ENCODE assay signal across 21 cellular contexts in genomic region chr11:119049081-119049480, GRCh38.
"Had no signal": no experiment of that assay in that cellular context is flagged by ENCODE, and none has a peak within 500 bp of the region (broad histone marks: within the 10 kb centered on the region; RNA-seq: fewer than 3 reads in every experiment).

No MANE protein-coding gene starts in this region.

- H3K9ac ChIP-seq: KMS-11 had no signal

- H3K9me3 Mint-ChIP-seq: activated CD4-positive, alpha-beta memory T cell treated with anti-CD3 and anti-CD28 coated beads for 36 hours; activated CD4-positive, alpha-beta T cell treated with anti-CD3 and anti-CD28 coated beads, Interleukin-2, amount 10 ng/mL, durations not matched to agents 7 days and 5 days; activated naive CD4-positive, alpha-beta T cell treated with anti-CD3 and anti-CD28 coated beads, Interleukin-2, amount 50 U/mL, for 24 hours; activated naive CD8-positive, alpha-beta T cell treated with anti-CD3 and anti-CD28 coated beads, Interleukin-2, amount 50 U/mL, for 24 hours; activated T-cell treated with anti-CD3 and anti-CD28 coated beads, Interleukin-2, amount 50 U/mL, for 72 hours; IgD-negative memory B cell had no signal

- H3K27me3 Mint-ChIP-seq: activated CD4-positive, alpha-beta memory T cell treated with anti-CD3 and anti-CD28 coated beads for 36 hours; activated CD4-positive, alpha-beta T cell treated with anti-CD3 and anti-CD28 coated beads, Interleukin-2, amount 10 ng/mL, durations not matched to agents 7 days and 5 days; activated naive CD4-positive, alpha-beta T cell treated with anti-CD3 and anti-CD28 coated beads, Interleukin-2, amount 50 U/mL, for 24 hours; activated naive CD8-positive, alpha-beta T cell treated with anti-CD3 and anti-CD28 coated beads, Interleukin-2, amount 50 U/mL, for 24 hours; IgD-negative memory B cell had no signal

- H3K4me2 ChIP-seq: KMS-11 had no signal

- H3K27ac ChIP-seq: ascending aorta, body of pancreas, KMS-11, VCaP had no signal

- H3K27ac Mint-ChIP-seq: activated CD4-positive, alpha-beta memory T cell treated with anti-CD3 and anti-CD28 coated beads for 36 hours; activated CD4-positive, alpha-beta T cell treated with anti-CD3 and anti-CD28 coated beads, Interleukin-2, amount 10 ng/mL, durations not matched to agents 7 days and 5 days; activated naive CD4-positive, alpha-beta T cell treated with anti-CD3 and anti-CD28 coated beads, Interleukin-2, amount 50 U/mL, for 24 hours; activated naive CD8-positive, alpha-beta T cell treated with anti-CD3 and anti-CD28 coated beads, Interleukin-2, amount 50 U/mL, for 24 hours had no signal

- ATAC-seq: activated naive CD8-positive, alpha-beta T cell treated with anti-CD3 and anti-CD28 coated beads, Interleukin-2, amount 50 U/mL, for 24 hours; activated T-cell treated with anti-CD3 and anti-CD28 coated beads, Interleukin-2, amount 50 U/mL, for 72 hours; body of pancreas had no signal

- H3K9me3 ChIP-seq: ascending aorta, body of pancreas had no signal

- H3K4me3 Mint-ChIP-seq: activated CD4-positive, alpha-beta memory T cell treated with anti-CD3 and anti-CD28 coated beads for 36 hours; activated CD4-positive, alpha-beta T cell treated with anti-CD3 and anti-CD28 coated beads, Interleukin-2, amount 10 ng/mL, durations not matched to agents 7 days and 5 days; activated naive CD4-positive, alpha-beta T cell treated with anti-CD3 and anti-CD28 coated beads, Interleukin-2, amount 50 U/mL, for 24 hours; activated naive CD8-positive, alpha-beta T cell treated with anti-CD3 and anti-CD28 coated beads, Interleukin-2, amount 50 U/mL, for 24 hours; activated T-cell treated with anti-CD3 and anti-CD28 coated beads, Interleukin-2, amount 50 U/mL, for 72 hours; IgD-negative memory B cell had no signal

- H3K4me3 ChIP-seq: ascending aorta, body of pancreas had no signal

- H3K4me1 ChIP-seq: ascending aorta had no signal

- H3K27me3 ChIP-seq: ascending aorta, body of pancreas had no signal

- DNase-seq: activated CD4-positive, alpha-beta memory T cell treated with anti-CD3 and anti-CD28 coated beads for 36 hours; activated CD4-positive, alpha-beta T cell treated with anti-CD3 and anti-CD28 coated beads, Interleukin-2, amount 10 ng/mL, durations not matched to agents 7 days and 5 days; activated CD4-positive, CD25-positive, alpha-beta regulatory T cell; activated CD8-positive, alpha-beta memory T cell treated with anti-CD3 and anti-CD28 coated beads for 24 hours; activated naive CD8-positive, alpha-beta T cell treated with anti-CD3 and anti-CD28 coated beads, Interleukin-2, amount 50 U/mL, for 24 hours; activated T-cell treated with anti-CD3 and anti-CD28 coated beads, Interleukin-2, amount 50 U/mL, for 72 hours; amniotic stem cell; body of pancreas; NCI-H1092; NCI-H1417; NCI-H1930; NCI-H2171; NCI-H226; NCI-H526 treated with DMSO at 0.1 percent for 48 hours; NCI-H82; SIG-M5 had no signal
